Comparison of ENCODE assay signal across 31 cellular contexts in the genomic region with DNA sequence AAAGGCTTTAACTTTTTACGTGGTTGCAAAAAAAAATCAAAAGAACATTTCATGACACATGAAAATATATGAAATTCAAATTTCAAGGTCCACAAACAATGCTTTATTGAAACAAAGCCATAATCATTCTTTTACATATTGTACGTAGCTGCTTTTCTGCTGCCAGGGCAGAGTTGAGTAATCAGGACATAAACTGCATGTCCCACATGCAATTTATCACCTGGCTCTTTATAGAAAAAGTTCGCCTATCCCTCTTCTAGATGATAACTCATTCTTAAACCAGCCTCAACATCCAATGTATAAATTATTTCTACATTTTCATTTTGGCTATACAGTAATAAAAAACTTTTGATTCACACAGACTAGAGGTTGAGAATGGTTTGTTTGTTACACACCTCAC.
DNase-seq lines count a peak whose midpoint lies in the region; ATAC-seq and TF ChIP-seq lines count a peak whose summit lies in the region.
"Had no signal": no experiment of that assay in that cellular context is flagged by ENCODE, and none has a peak within 500 bp of the region (broad histone marks: within the 10 kb centered on the region; RNA-seq: fewer than 3 reads in every experiment).

No MANE protein-coding gene starts in this region.

- DNase-seq in left colon, result no peak
- DNase-seq in mucosa of descending colon, result no peak
- DNase-seq in gastrocnemius medialis, result no peak
- DNase-seq in stimulated activated CD4-positive, alpha-beta T cell treated with anti-CD3 and anti-CD28 coated beads, Interleukin-2, amount 100 ng/mL, for 48 hours, result no peak
- DNase-seq in cerebellum (ENCODE audit: low spot score), result no peak
- no peak for DNase-seq in iPS-NIHi7 (ENCODE audit: extremely low spot score)
- DNase-seq: 8988T; ACHN; AML-193; BE2C; C1 segment of cervical spinal cord; Caco-2; Calu3; CD4-positive, alpha-beta memory T cell; CD4-positive, alpha-beta T cell; CD4-positive, CD25-positive, alpha-beta regulatory T cell; CD8-positive, alpha-beta memory T cell; CD8-positive, alpha-beta T cell; COR-L47; DMS 273 treated with DMSO at 0.1 percent for 48 hours; DMS153; DMS53; DMS79; DMS79 treated with DMSO at 0.1 percent for 48 hours; DND-41; EL had no signal

- intact Hi-C loops in left colon (cut with DNase I, micrococcal nuclease) (no loop called here), mucosa of descending colon (cut with DNase I, micrococcal nuclease) (no loop called here), gastrocnemius medialis (cut with DNase I; ENCODE audit: low total_unique reads) (loop anchor here (5.0 kb wide), 2 partner anchors 56 to 156 kb away; a partner anchor contains a TSS)

- H3K4me3 ChIP-seq in mucosa of descending colon (no peak overlapping the region), gastrocnemius medialis (no peak overlapping the region)
- H3K4me3 ChIP-seq: A549; BLaER1; BLaER1 treated with 17β-estradiol and CSF1 and Interleukin-3, amounts not matched to agents 10 nM and 100 nM had no signal

- no peaks in the 10 kb centered on the region for H3K27me3 ChIP-seq in gastrocnemius medialis
- H3K27me3 ChIP-seq: BLaER1; BLaER1 treated with 17β-estradiol and CSF1 and Interleukin-3, amounts not matched to agents 10 nM and 100 nM had no signal

- no peaks in the 10 kb centered on the region for H3K9me3 ChIP-seq in mucosa of descending colon
- no peaks in the 10 kb centered on the region for H3K9me3 ChIP-seq in gastrocnemius medialis
- H3K9me3 ChIP-seq: A549, BE2C, Caco-2 had no signal

- no peak for TF ChIP-seq POLR2A in gastrocnemius medialis (IDR thresholded peaks at IDR 0.05)

- peak overlapping the region; percentile 51 to 79 (median 74) for H3K27ac ChIP-seq in gastrocnemius medialis
- H3K27ac ChIP-seq: 22Rv1; A549; BLaER1; BLaER1 treated with 17β-estradiol and CSF1 and Interleukin-3, amounts not matched to agents 10 nM and 100 nM; C4-2B had no signal

- ATAC-seq in left colon, result peak; percentile 45
- ATAC-seq in mucosa of descending colon, result peak; percentile 46
- ATAC-seq in gastrocnemius medialis, result peak; percentile 39 to 62
- ATAC-seq: A549; CD8-positive, alpha-beta T cell had no signal

- H3K36me3 ChIP-seq in mucosa of descending colon (ENCODE audit: low read depth), result no peaks in the 10 kb centered on the region
- no peaks in the 10 kb centered on the region for H3K36me3 ChIP-seq in gastrocnemius medialis
- H3K36me3 ChIP-seq: BE2C; BLaER1; BLaER1 treated with 17β-estradiol and CSF1 and Interleukin-3, amounts not matched to agents 10 nM and 100 nM had no signal

- TF ChIP-seq CTCF in mucosa of descending colon (IDR thresholded peaks at IDR 0.05) (no peak), gastrocnemius medialis (IDR thresholded peaks at IDR 0.05 in 4 of 5, conservative IDR thresholded peaks at IDR 0.05 in 1 of 5) (no peak)

- in situ Hi-C loops in gastrocnemius medialis (cut with MboI; ENCODE audit: low sequenced_read_pairs in 4 of 4), result no loop called here

- no peaks in the 10 kb centered on the region for H3K4me1 ChIP-seq in mucosa of descending colon (ENCODE audit: low read depth)
- peaks cover 20 to 25% of the 10 kb centered on the region in 2 donors for H3K4me1 ChIP-seq in gastrocnemius medialis
- H3K4me1 ChIP-seq: A549, BE2C, BLaER1 had no signal
